In the genomic region with DNA sequence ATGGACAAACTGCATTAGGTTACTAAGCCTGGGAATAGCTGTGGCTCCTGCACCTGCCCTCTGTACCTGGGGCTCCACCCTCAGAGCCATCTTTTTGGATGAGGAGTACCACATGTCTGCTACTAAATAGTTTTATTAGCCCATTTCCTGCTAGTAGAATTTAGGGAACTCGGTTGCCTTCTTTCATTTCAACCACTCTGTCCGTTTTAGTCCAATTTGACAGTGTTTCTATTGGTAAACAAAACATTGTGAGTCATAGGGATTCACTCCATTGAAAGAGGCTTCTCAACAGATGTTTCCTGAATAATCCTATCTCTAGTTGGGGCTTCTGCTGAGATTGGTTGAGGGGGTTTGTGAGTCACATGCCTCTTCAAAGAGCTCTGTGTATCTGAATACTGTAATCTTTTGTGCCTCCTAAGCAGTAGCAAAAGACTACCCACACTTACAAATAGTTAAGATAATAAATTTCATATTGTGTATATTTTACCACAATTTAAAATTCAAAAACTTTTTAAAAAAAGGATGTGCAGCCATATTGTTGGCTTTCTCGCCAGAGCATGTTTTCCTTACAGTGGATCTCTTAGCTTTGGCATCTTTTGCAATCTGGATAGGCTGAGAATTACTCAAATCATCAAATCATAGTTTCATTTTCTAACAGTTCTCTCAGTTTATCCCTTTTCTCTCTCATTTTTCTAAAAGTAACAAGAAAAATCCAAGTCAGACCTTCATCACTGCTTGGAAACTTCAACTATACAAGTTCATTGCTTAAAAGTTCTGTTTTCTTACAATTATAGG, we compare ENCODE assay signal across 11 cellular contexts. TPM values are rescaled to one million over a fixed set of nuclear protein-coding genes. Genes with fewer than 3 reads are reported as not detected.
A peak's percentile ranks its signal among the peaks of the same experiment; 100 is the strongest.
DNase-seq lines count a peak whose midpoint lies in the region; FAIRE-seq and TF ChIP-seq lines count a peak whose summit lies in the region.
"Had no signal": no experiment of that assay in that cellular context is flagged by ENCODE, and none has a peak within 500 bp of the region (broad histone marks: within the 10 kb centered on the region; RNA-seq: fewer than 3 reads in every experiment).

No MANE protein-coding gene starts in this region.

- H3K9me3 Mint-ChIP-seq in chondrocyte (ENCODE audit: low read depth) = no peaks in the 10 kb centered on the region
- H3K9me3 Mint-ChIP-seq: dendritic cell treated with granulocyte-macrophage colony-stimulating factor and Interleukin-4, amounts not matched to agents 40 ng/mL and 50 ng/mL, for 4 days; natural killer cell had no signal

- H3K9me3 ChIP-seq in liver (ENCODE audit: control insufficient read depth in 4 of 4, low read length in 3 of 4) (no peaks in the 10 kb centered on the region), ovary (no peaks in the 10 kb centered on the region)

- WGBS in liver = 63% methylated on average over 3 of the region's 3 CpGs
- WGBS in ovary, 3 donors = 20 to 37% (median 36%) methylated on average over 3 of the region's 3 CpGs

- peak overlapping the region; percentile 94 for H3K27ac Mint-ChIP-seq in chondrocyte (ENCODE audit: unreplicated experiment)
- H3K27ac Mint-ChIP-seq: dendritic cell treated with granulocyte-macrophage colony-stimulating factor and Interleukin-4, amounts not matched to agents 40 ng/mL and 50 ng/mL, for 4 days; natural killer cell had no signal

- no peak overlapping the region for H3K9ac ChIP-seq in liver (ENCODE audit: low read depth in 1 of 2, low read length in 2 of 2)

- H3K27me3 Mint-ChIP-seq in chondrocyte (ENCODE audit: low read depth) = no peaks in the 10 kb centered on the region
- H3K27me3 Mint-ChIP-seq: CD4-positive, CD25-positive, alpha-beta regulatory T cell; dendritic cell treated with granulocyte-macrophage colony-stimulating factor and Interleukin-4, amounts not matched to agents 40 ng/mL and 50 ng/mL, for 4 days had no signal

- H3K4me3 Mint-ChIP-seq in chondrocyte (ENCODE audit: unreplicated experiment) = no peak overlapping the region
- H3K4me3 Mint-ChIP-seq: CD4-positive, CD25-positive, alpha-beta regulatory T cell; dendritic cell treated with granulocyte-macrophage colony-stimulating factor and Interleukin-4, amounts not matched to agents 40 ng/mL and 50 ng/mL, for 4 days; natural killer cell had no signal

- TF ChIP-seq CTCF in chondrocyte (IDR thresholded peaks at IDR 0.05) (no peak), liver (IDR thresholded peaks at IDR 0.05; ENCODE audit: low read depth, low read length, missing input control) (no peak), ovary (IDR thresholded peaks at IDR 0.05) (no peak)

- H3K27ac ChIP-seq in liver (ENCODE audit: low read depth in 1 of 2, low read length in 2 of 2) = peak overlapping the region; percentile 3 to 59
- H3K27ac ChIP-seq in ovary = no peak overlapping the region

- peaks cover 79% of the 10 kb centered on the region for H3K4me1 Mint-ChIP-seq in chondrocyte (ENCODE audit: low read depth)
- H3K4me1 Mint-ChIP-seq: natural killer cell had no signal

- H3K4me1 ChIP-seq in liver (ENCODE audit: control insufficient read depth in 4 of 4, insufficient read depth in 4 of 4, low read length in 3 of 4) (peaks cover 0 to 2% (median 0%) of the 10 kb centered on the region in 4 donors), ovary (ENCODE audit: insufficient read depth) (peaks cover 1% of the 10 kb centered on the region)

- no peak for TF ChIP-seq EP300 in ovary (IDR thresholded peaks at IDR 0.05)

- no peak for FAIRE-seq in GM12891 (lab: Jason Lieb, UNC)

- intact Hi-C loops in ovary (cut with DNase I) = no loop called here

- H3K27me3 ChIP-seq in liver (ENCODE audit: control insufficient read depth in 4 of 4, insufficient read depth in 4 of 4, low read length in 3 of 4) (no peaks in the 10 kb centered on the region), ovary (no peaks in the 10 kb centered on the region)

- DNase-seq in AG08395 (ENCODE audit: low spot score) = peak; percentile 65
- peak; percentile 19 to 44 for DNase-seq in Kasumi-1 (lab: John Stamatoyannopoulos, UW)
- DNase-seq in chondrocyte (ENCODE audit: low spot score) = no peak
- DNase-seq in NCI-H1105 treated with DMSO at 0.1 percent for 48 hours (lab: John Stamatoyannopoulos, UW) = no peak
- DNase-seq in ovary = no peak
- no peak for DNase-seq in NAMALWA (ENCODE audit: low spot score)
- no peak for DNase-seq in GM12891 (ENCODE audit: insufficient read length, low spot score)
- DNase-seq: CD4-positive, CD25-positive, alpha-beta regulatory T cell; natural killer cell had no signal

- H3K36me3 ChIP-seq in liver (ENCODE audit: control insufficient read depth in 4 of 4, insufficient read depth in 3 of 4, low read depth in 1 of 4, low read length in 3 of 4) (peaks cover 0 to 12% (median under 1%) of the 10 kb centered on the region in 4 donors), ovary (no peaks in the 10 kb centered on the region)

- TF ChIP-seq RAD21 in liver (IDR thresholded peaks at IDR 0.05) = no peak

- H3K36me3 Mint-ChIP-seq in chondrocyte (ENCODE audit: low read depth) = peaks cover 14% of the 10 kb centered on the region
- H3K36me3 Mint-ChIP-seq: natural killer cell had no signal

- no peak for TF ChIP-seq POLR2A in ovary (IDR thresholded peaks at IDR 0.05)
- TF ChIP-seq POLR2A in GM12891 (IDR thresholded peaks at IDR 0.05; ENCODE audit: low read depth, low read length) = no peak

- H3K4me3 ChIP-seq in liver (ENCODE audit: low read depth in 1 of 3, low read length in 3 of 3) (no peak overlapping the region), ovary (no peak overlapping the region)

TF ChIP-seq in liver, 16 proteins besides CTCF, POLR2A, EP300 and RAD21:
- peak in 1 of 2 donors; percentile 58 for TF ChIP-seq JUND (IDR thresholded peaks at IDR 0.05)
- TF ChIP-seq HNF4A (conservative IDR thresholded peaks at IDR 0.05) = no peak
- TF ChIP-seq NR2F2 (IDR thresholded peaks at IDR 0.05) = no peak
- TF ChIP-seq, protein P1, sequence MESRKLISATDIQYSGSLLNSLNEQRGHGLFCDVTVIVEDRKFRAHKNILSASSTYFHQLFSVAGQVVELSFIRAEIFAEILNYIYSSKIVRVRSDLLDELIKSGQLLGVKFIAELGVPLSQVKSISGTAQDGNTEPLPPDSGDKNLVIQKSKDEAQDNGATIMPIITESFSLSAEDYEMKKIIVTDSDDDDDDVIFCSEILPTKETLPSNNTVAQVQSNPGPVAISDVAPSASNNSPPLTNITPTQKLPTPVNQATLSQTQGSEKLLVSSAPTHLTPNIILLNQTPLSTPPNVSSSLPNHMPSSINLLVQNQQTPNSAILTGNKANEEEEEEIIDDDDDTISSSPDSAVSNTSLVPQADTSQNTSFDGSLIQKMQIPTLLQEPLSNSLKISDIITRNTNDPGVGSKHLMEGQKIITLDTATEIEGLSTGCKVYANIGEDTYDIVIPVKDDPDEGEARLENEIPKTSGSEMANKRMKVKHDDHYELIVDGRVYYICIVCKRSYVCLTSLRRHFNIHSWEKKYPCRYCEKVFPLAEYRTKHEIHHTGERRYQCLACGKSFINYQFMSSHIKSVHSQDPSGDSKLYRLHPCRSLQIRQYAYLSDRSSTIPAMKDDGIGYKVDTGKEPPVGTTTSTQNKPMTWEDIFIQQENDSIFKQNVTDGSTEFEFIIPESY (IDR thresholded peaks at IDR 0.05) = no peak

TF ChIP-seq in GM12891, 5 proteins besides CTCF, POLR2A, EP300 and RAD21:
- no peak for TF ChIP-seq TAF1 (IDR thresholded peaks at IDR 0.05; ENCODE audit: low read depth, low read length)
- TF ChIP-seq SPI1 (IDR thresholded peaks at IDR 0.05; ENCODE audit: low read depth, low read length) = no peak
- no peak for TF ChIP-seq POU2F2 (IDR thresholded peaks at IDR 0.05; ENCODE audit: low read depth, low read length)
- no peak for TF ChIP-seq POLR2AphosphoS5 (IDR thresholded peaks at IDR 0.05; ENCODE audit: low read depth, low read length)
- no peak for TF ChIP-seq PAX5 (IDR thresholded peaks at IDR 0.05; ENCODE audit: insufficient read depth, low read length, severe bottlenecking)

RNA-seq across cellular contexts. Expression of gene FAM200B, which starts 9.9 kb away (rescaled TPM):
- total RNA-seq in chondrocyte (26.0 to 33.0 TPM (median 31.8 TPM) in 3 replicates), liver (10 to 100 TPM; 11.8 to 17.0 TPM), ovary (10 to 100 TPM; 40.7 to 60.0 (median 50.3) TPM)
- polyA plus RNA-seq in liver (10 to 100 TPM; 16.8 to 45.7 TPM), ovary (10 to 100 TPM; 67.1 to 69.2 TPM)
- polyA plus RNA-seq in GM12891 (2012; ENCODE audit: low read depth, missing spikeins) = 19.7 TPM

RNA-seq across cellular contexts. Expression of gene BST1, which starts 11.3 kb away (rescaled TPM):
- 0.45 TPM in 1 of 3 replicates, not detected in the others for total RNA-seq in chondrocyte
- 10 to 100 TPM in 1 of 2 donors, 1 to 10 TPM in 1; 7.7 to 12.1 TPM for total RNA-seq in liver
- polyA plus RNA-seq in liver = 10 to 100 TPM in 1 of 2 donors, 1 to 10 TPM in 1; 3.7 to 13.2 TPM
- total RNA-seq in ovary = 1 to 10 TPM; 5.6 to 9.8 (median 6.8) TPM
- 10 to 100 TPM; 10.9 to 18.5 TPM for polyA plus RNA-seq in ovary
- not detected for polyA plus RNA-seq in GM12891 (2012; ENCODE audit: low read depth, missing spikeins)

RNA-seq across cellular contexts. Expression of gene FBXL5, which starts 36.4 kb away (rescaled TPM):
- total RNA-seq in chondrocyte = 54.4 to 110 TPM (median 56.9 TPM) in 3 replicates
- 10 to 100 TPM; 42.6 to 79.7 TPM for total RNA-seq in liver
- polyA plus RNA-seq in liver = 10 to 100 TPM; 24.5 to 26.4 TPM
- 100 to 1,000 TPM in 1 of 7 donors, 10 to 100 TPM in 6; 68.7 to 103 (median 90.4) TPM for total RNA-seq in ovary
- polyA plus RNA-seq in ovary = 100 to 1,000 TPM in 1 of 2 donors, 10 to 100 TPM in 1; 68.8 to 104 TPM
- 18.7 TPM for polyA plus RNA-seq in GM12891 (2012; ENCODE audit: low read depth, missing spikeins)

Comparison
In these comparisons a context has a peak if more than half of its experiments do, and no peak if none do; other contexts are left out.
1. DNase-seq: peak in AG08395 (single experiment) and Kasumi-1 (2 of 2); none in chondrocyte (single experiment), NCI-H1105 treated with DMSO at 0.1 percent for 48 hours (single experiment), ovary (0 of 5), NAMALWA (single experiment) and GM12891 (single experiment).
2. H3K27ac ChIP-seq: peak in liver (2 of 2); none in ovary (0 of 2).